ENCODE assay signal across 11 cellular contexts in genomic region chr5:40685191-40685590, GRCh38. TPM values are rescaled to one million over a fixed set of nuclear protein-coding genes. Genes with fewer than 3 reads are reported as not detected.
A peak's percentile ranks its signal among the peaks of the same experiment; 100 is the strongest.
DNase-seq lines count a peak whose midpoint lies in the region; ATAC-seq and TF ChIP-seq lines count a peak whose summit lies in the region.
"Had no signal": no experiment of that assay in that cellular context is flagged by ENCODE, and none has a peak within 500 bp of the region (broad histone marks: within the 10 kb centered on the region; RNA-seq: fewer than 3 reads in every experiment).

No MANE protein-coding gene starts in this region.

- no peak for ATAC-seq in gastrocnemius medialis

- H3K4me2 ChIP-seq in OCI-LY3 (ENCODE audit: low read length), result peak overlapping the region; percentile 94

- H3K79me2 ChIP-seq in OCI-LY3 (ENCODE audit: low read length), result peaks cover 100% of the 10 kb centered on the region

- H3K4me1 Mint-ChIP-seq in CD14-positive monocyte (peaks cover 78% of the 10 kb centered on the region), glutamatergic neuron (ENCODE audit: low read depth, unreplicated experiment) (peaks cover 10% of the 10 kb centered on the region)

- H3K9me3 ChIP-seq in OCI-LY3 (ENCODE audit: insufficient read depth, low read length), result no peaks in the 10 kb centered on the region
- H3K9me3 ChIP-seq in gastrocnemius medialis, result no peaks in the 10 kb centered on the region

- intact Hi-C loops in CD14-positive monocyte (cut with micrococcal nuclease) (loop anchor here (5.0 to 10.0 kb wide), 6 partner anchors 70 to 1103 kb away; partner anchors contain the start of gene TTC33 (in 1 of the 2)), gastrocnemius medialis (cut with DNase I; ENCODE audit: low total_unique reads) (loop anchor here (5.0 kb wide), 2 partner anchors 663 to 738 kb away; no protein-coding TSS in a partner anchor)

- in situ Hi-C loops in gastrocnemius medialis (cut with MboI; ENCODE audit: low sequenced_read_pairs in 4 of 4), result loop anchor here (5.0 to 25.0 kb wide), 7 partner anchors 298 to 1108 kb away; no protein-coding TSS in a partner anchor

- H3K4me1 ChIP-seq in OCI-LY3 (ENCODE audit: low read length) (peaks cover 45% of the 10 kb centered on the region), gastrocnemius medialis (peaks cover 22 to 26% of the 10 kb centered on the region in 2 donors)

- peaks cover 66 to 78% of the 10 kb centered on the region in 2 donors for H3K36me3 Mint-ChIP-seq in CD14-positive monocyte
- peaks cover 4% of the 10 kb centered on the region for H3K36me3 Mint-ChIP-seq in glutamatergic neuron (ENCODE audit: unreplicated experiment)

- H3K4me3 ChIP-seq in OCI-LY3 (ENCODE audit: low read length) (peak overlapping the region; percentile 99), coronary artery (peak overlapping the region; percentile 12), gastrocnemius medialis (peak overlapping the region in 3 of 4 donors; percentile 2 to 78 (median 5))

- H3K36me3 ChIP-seq in OCI-LY3 (replicated peaks; ENCODE audit: low read depth, low read length) (peaks cover 80% of the 10 kb centered on the region), gastrocnemius medialis (no peaks in the 10 kb centered on the region)

- no peak for TF ChIP-seq POLR2A in gastrocnemius medialis (IDR thresholded peaks at IDR 0.05)

- H3K27me3 Mint-ChIP-seq in CD14-positive monocyte (ENCODE audit: low read depth in 3 of 3) (no peaks in the 10 kb centered on the region), glutamatergic neuron (ENCODE audit: unreplicated experiment) (peaks cover 15% of the 10 kb centered on the region)

- H3K27ac ChIP-seq in OCI-LY3 (ENCODE audit: low read length) (peak overlapping the region; percentile 94), coronary artery (no peak overlapping the region), gastrocnemius medialis (peak overlapping the region; percentile 2 to 87 (median 78))
- H3K27ac ChIP-seq: HL-60 had no signal

- peak overlapping the region; percentile 98 for H3K9ac ChIP-seq in OCI-LY3 (ENCODE audit: low read length)

- no peaks in the 10 kb centered on the region for H3K27me3 ChIP-seq in OCI-LY3 (ENCODE audit: low read depth, low read length)
- H3K27me3 ChIP-seq in gastrocnemius medialis, result peaks cover 21 to 40% (median 31%) of the 10 kb centered on the region in 3 donors

- H3K4me3 Mint-ChIP-seq in CD14-positive monocyte (peak overlapping the region; percentile 60 to 100), glutamatergic neuron (ENCODE audit: unreplicated experiment) (no peak overlapping the region)

- TF ChIP-seq CTCF in CD14-positive monocyte (IDR thresholded peaks at IDR 0.05) (no peak), OCI-LY3 (IDR thresholded peaks at IDR 0.05; ENCODE audit: low read depth, low read length) (no peak), coronary artery (IDR thresholded peaks at IDR 0.05) (no peak), gastrocnemius medialis (IDR thresholded peaks at IDR 0.05 in 4 of 5, conservative IDR thresholded peaks at IDR 0.05 in 1 of 5) (no peak), glutamatergic neuron (IDR thresholded peaks at IDR 0.05; ENCODE audit: partially characterized antibody, unreplicated experiment) (no peak)

- no peak overlapping the region for H2AFZ ChIP-seq in OCI-LY3 (ENCODE audit: low read depth, low read length)

- DNase-seq in CD14-positive monocyte (ENCODE audit: low spot score) (no peak), coronary artery (ENCODE audit: low spot score) (no peak), gastrocnemius medialis (no peak), NAMALWA (ENCODE audit: low spot score) (no peak), glutamatergic neuron (no peak), ecto neural progenitor cell (ENCODE audit: low spot score) (no peak), epidermal melanocyte (ENCODE audit: insufficient read length, low spot score) (no peak)
- DNase-seq: NCI-H1436, NCI-H774 had no signal

- H3K27ac Mint-ChIP-seq in CD14-positive monocyte (peak overlapping the region in 2 of 7 donors; percentile 15 to 63), glutamatergic neuron (ENCODE audit: unreplicated experiment) (no peak overlapping the region)

- peaks cover 74% of the 10 kb centered on the region for H4K20me1 ChIP-seq in OCI-LY3 (ENCODE audit: insufficient read depth, low read length)

- peaks cover 0 to 2% (median 0%) of the 10 kb centered on the region in 7 donors for H3K9me3 Mint-ChIP-seq in CD14-positive monocyte
- peaks cover 9% of the 10 kb centered on the region for H3K9me3 Mint-ChIP-seq in glutamatergic neuron (ENCODE audit: unreplicated experiment)

RNA-seq across cellular contexts. Expression of gene PTGER4, which starts 5.5 kb away (rescaled TPM):
- 10 to 100 TPM; 44.4 to 64.3 TPM for polyA plus RNA-seq in CD14-positive monocyte
- total RNA-seq in gastrocnemius medialis, result 10 to 100 TPM in 1 of 4 donors, 1 to 10 TPM in 3; 4.2 to 11.2 (median 7.4) TPM
- not detected for total RNA-seq in glutamatergic neuron (ENCODE audit: unreplicated experiment)

Comparison
In these comparisons a context has a peak if more than half of its experiments do, and no peak if none do; other contexts are left out.
1. H3K27ac ChIP-seq: peak in OCI-LY3 (single experiment) and gastrocnemius medialis (4 of 4); none in coronary artery (0 of 2).
2. H3K4me3 ChIP-seq: peak in every context shown above with its lines; median percentile 99 in OCI-LY3; 12 in coronary artery; 5 in gastrocnemius medialis.